In the genomic region with DNA sequence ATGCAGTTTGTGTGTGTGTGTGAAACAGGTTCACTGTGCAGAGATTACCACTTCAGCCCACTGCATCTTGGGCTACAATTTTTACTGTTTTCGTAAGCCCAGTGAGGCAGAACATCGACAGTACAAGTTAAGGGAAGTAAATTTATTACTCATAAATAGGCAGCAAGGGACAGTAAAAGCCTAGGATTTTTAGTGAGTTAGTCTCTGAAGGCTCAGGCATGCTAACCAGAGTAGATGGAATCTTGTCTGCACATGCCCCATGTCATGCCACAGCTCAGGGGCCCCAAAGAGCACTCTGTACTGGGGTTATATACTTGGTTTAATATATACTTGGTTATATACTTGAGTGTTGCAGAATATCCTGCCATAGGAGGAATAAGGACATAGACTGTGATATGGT, we compare ENCODE assay signal across 19 cellular contexts.
"Had no signal": no experiment of that assay in that cellular context is flagged by ENCODE, and none has a peak within 500 bp of the region (broad histone marks: within the 10 kb centered on the region; RNA-seq: fewer than 3 reads in every experiment).

No MANE protein-coding gene starts in this region.

- FAIRE-seq: HepG2 had no signal

- H3K9ac ChIP-seq: SK-N-SH had no signal

- ATAC-seq: HepG2 had no signal

- H3K4me2 ChIP-seq: SK-N-SH had no signal

- H3K27ac ChIP-seq: RWPE1 had no signal

- H3K9me3 ChIP-seq: SK-N-SH had no signal

- DNase-seq: IMR-90, Kasumi-1, KG1, MM.1S, NCI-H1092 treated with DMSO at 0.1 percent for 48 hours, NCI-H1436, NCI-H187, NCI-H2029, NCI-H2081 treated with DMSO at 0.1 percent for 48 hours, NCI-H2171, NCI-H226, NCI-H510A, NCI-H524 treated with DMSO at 0.1 percent for 48 hours, NCI-H69, NCI-H774, SHP77 had no signal
